10 cellular contexts compared by ENCODE assay signal in genomic region chr19:38395381-38396127, GRCh38. TPM values are rescaled to one million over a fixed set of nuclear protein-coding genes. Genes with fewer than 3 reads are reported as not detected.
A peak's percentile ranks its signal among the peaks of the same experiment; 100 is the strongest.
DNase-seq lines count a peak whose midpoint lies in the region; TF ChIP-seq lines count a peak whose summit lies in the region.
"Had no signal": no experiment of that assay in that cellular context is flagged by ENCODE, and none has a peak within 500 bp of the region (broad histone marks: within the 10 kb centered on the region; RNA-seq: fewer than 3 reads in every experiment).

No MANE protein-coding gene starts in this region.

- peaks cover 8 to 15% (median 13%) of the 10 kb centered on the region in 3 donors for H3K27me3 Mint-ChIP-seq in immature natural killer cell (ENCODE audit: low read depth in 3 of 3)
- H3K27me3 Mint-ChIP-seq in stimulated activated naive CD8-positive, alpha-beta T cell treated with anti-CD3 and anti-CD28 coated beads, Interleukin-15, Interleukin-2, amounts not matched to agents 100 ng/mL and 50 ng/mL, for 24 hours: peaks cover 51% of the 10 kb centered on the region

- peaks cover 9 to 19% of the 10 kb centered on the region in 2 donors for H3K4me1 Mint-ChIP-seq in immature natural killer cell
- H3K4me1 Mint-ChIP-seq in stimulated activated naive CD8-positive, alpha-beta T cell treated with anti-CD3 and anti-CD28 coated beads, Interleukin-15, Interleukin-2, amounts not matched to agents 100 ng/mL and 50 ng/mL, for 24 hours (ENCODE audit: low read depth): peaks cover 28% of the 10 kb centered on the region

- DNase-seq in Jurkat, Clone E6-1 (ENCODE audit: low read depth, low spot score): no peak
- DNase-seq in activated T-cell treated with anti-CD3 and anti-CD28 coated beads, Interleukin-2, amount 50 U/mL, for 48 hours: peak; percentile 68 to 74
- DNase-seq in immature natural killer cell (peak in 1 of 3 donors; percentile 24), COR-L47 (lab: John Stamatoyannopoulos, UW) (no peak), RWPE1 (ENCODE audit: low spot score) (no peak), MG63 (no peak)
- DNase-seq: mesenchymal stem cell, NCI-H187, SJCRH30 had no signal

- peaks cover 0 to 1% (median 0%) of the 10 kb centered on the region in 6 donors for H3K9me3 Mint-ChIP-seq in immature natural killer cell
- H3K9me3 Mint-ChIP-seq in stimulated activated naive CD8-positive, alpha-beta T cell treated with anti-CD3 and anti-CD28 coated beads, Interleukin-15, Interleukin-2, amounts not matched to agents 100 ng/mL and 50 ng/mL, for 24 hours: no peaks in the 10 kb centered on the region

- H3K27ac ChIP-seq in RWPE1: no peak overlapping the region
- H3K27ac ChIP-seq: SJCRH30 had no signal

- H3K4me3 Mint-ChIP-seq in immature natural killer cell: peak overlapping the region in 3 of 5 donors; percentile 13 to 74 (median 49)
- peak overlapping the region; percentile 82 for H3K4me3 Mint-ChIP-seq in stimulated activated naive CD8-positive, alpha-beta T cell treated with anti-CD3 and anti-CD28 coated beads, Interleukin-15, Interleukin-2, amounts not matched to agents 100 ng/mL and 50 ng/mL, for 24 hours

- TF ChIP-seq CTCF in RWPE1 (conservative IDR thresholded peaks at IDR 0.05; ENCODE audit: low read depth): no peak

- H3K9me3 ChIP-seq in MG63: no peaks in the 10 kb centered on the region
- H3K9me3 ChIP-seq: SJCRH30 had no signal

- peak overlapping the region in 1 of 6 donors; percentile 51 for H3K27ac Mint-ChIP-seq in immature natural killer cell
- H3K27ac Mint-ChIP-seq in stimulated activated naive CD8-positive, alpha-beta T cell treated with anti-CD3 and anti-CD28 coated beads, Interleukin-15, Interleukin-2, amounts not matched to agents 100 ng/mL and 50 ng/mL, for 24 hours: no peak overlapping the region

- H3K36me3 ChIP-seq in MG63: peaks cover 10% of the 10 kb centered on the region
- H3K36me3 ChIP-seq: SJCRH30 had no signal

- H3K27me3 ChIP-seq in MG63: no peaks in the 10 kb centered on the region
- H3K27me3 ChIP-seq: SJCRH30 had no signal

- H3K4me3 ChIP-seq in Jurkat, Clone E6-1 (ENCODE audit: low read length): peak overlapping the region; percentile 39
- H3K4me3 ChIP-seq in MG63: no peak overlapping the region
- H3K4me3 ChIP-seq: SJCRH30 had no signal

- POLR2A ChIA-PET in RWPE1 (lab: Yijun Ruan, JAX; ENCODE audit: low non-redundant PET): no interaction called here

- H3K36me3 Mint-ChIP-seq in immature natural killer cell: no peaks in the 10 kb centered on the region
- H3K36me3 Mint-ChIP-seq in stimulated activated naive CD8-positive, alpha-beta T cell treated with anti-CD3 and anti-CD28 coated beads, Interleukin-15, Interleukin-2, amounts not matched to agents 100 ng/mL and 50 ng/mL, for 24 hours (ENCODE audit: low read depth): no peaks in the 10 kb centered on the region

- CTCF ChIA-PET in RWPE1 (lab: Yijun Ruan, JAX): no interaction called here

RNA-seq across cellular contexts. Expression of gene SPRED3, which starts 7.1 kb away (rescaled TPM):
- polyA plus RNA-seq in Jurkat, Clone E6-1 (2012; ENCODE audit: insufficient read depth, insufficient read length): 2.0 TPM
- not detected for polyA plus RNA-seq in immature natural killer cell
- total RNA-seq in MG63 (2014; rRNA removed; shearing (Covaris generic); ENCODE audit: low replicate concordance): 0.49 and 4.5 TPM in 2 replicates

RNA-seq across cellular contexts. Expression of gene FAM98C, which starts 7.3 kb away (rescaled TPM):
- 42.8 TPM for polyA plus RNA-seq in Jurkat, Clone E6-1 (2012; ENCODE audit: insufficient read depth, insufficient read length)
- polyA plus RNA-seq in immature natural killer cell: 10 to 100 TPM; 15.7 to 29.9 (median 18.5) TPM
- total RNA-seq in MG63 (2014; rRNA removed; shearing (Covaris generic); ENCODE audit: low replicate concordance): 12.7 and 15.3 TPM in 2 replicates

RNA-seq across cellular contexts. Expression of gene GGN, which starts 7.7 kb away (rescaled TPM):
- polyA plus RNA-seq in Jurkat, Clone E6-1 (2012; ENCODE audit: insufficient read depth, insufficient read length): not detected
- not detected for polyA plus RNA-seq in immature natural killer cell
- not detected in 2 replicates for total RNA-seq in MG63 (2014; rRNA removed; shearing (Covaris generic); ENCODE audit: low replicate concordance)

RNA-seq across cellular contexts. Expression of gene PSMD8, which starts 21.2 kb away (rescaled TPM):
- 367 TPM for polyA plus RNA-seq in Jurkat, Clone E6-1 (2012; ENCODE audit: insufficient read depth, insufficient read length)
- polyA plus RNA-seq in immature natural killer cell: 100 to 1,000 TPM; 210 to 298 (median 236) TPM
- total RNA-seq in MG63 (2014; rRNA removed; shearing (Covaris generic); ENCODE audit: low replicate concordance): 509 and 658 TPM in 2 replicates

RNA-seq across cellular contexts. Expression of gene RASGRP4, which starts 30.5 kb away (rescaled TPM):
- polyA plus RNA-seq in Jurkat, Clone E6-1 (2012; ENCODE audit: insufficient read depth, insufficient read length): 0.96 TPM
- under 1 TPM in 2 of 3 donors, not detected in 1; 0.20 to 0.78 TPM for polyA plus RNA-seq in immature natural killer cell
- not detected in 2 replicates for total RNA-seq in MG63 (2014; rRNA removed; shearing (Covaris generic); ENCODE audit: low replicate concordance)

Comparison
In these comparisons a context has a peak if more than half of its experiments do, and no peak if none do; other contexts are left out.
1. DNase-seq: peak in activated T-cell treated with anti-CD3 and anti-CD28 coated beads, Interleukin-2, amount 50 U/mL, for 48 hours (2 of 2); none in Jurkat, Clone E6-1 (single experiment), COR-L47 (single experiment), RWPE1 (single experiment) and MG63 (single experiment).